ENCODE assay signal across 22 cellular contexts in genomic region chr9:137434498-137435380, GRCh38. TPM values are rescaled to one million over a fixed set of nuclear protein-coding genes. Genes with fewer than 3 reads are reported as not detected.
DNase-seq lines count a peak whose midpoint lies in the region; ATAC-seq and TF ChIP-seq lines count a peak whose summit lies in the region.
"Had no signal": no experiment of that assay in that cellular context is flagged by ENCODE, and none has a peak within 500 bp of the region (broad histone marks: within the 10 kb centered on the region; RNA-seq: fewer than 3 reads in every experiment).

No MANE protein-coding gene starts in this region.

- peaks cover 2% of the 10 kb centered on the region for H3K27me3 Mint-ChIP-seq in endodermal cell (ENCODE audit: insufficient read depth)
- no peaks in the 10 kb centered on the region for H3K27me3 Mint-ChIP-seq in endothelial cell (ENCODE audit: unreplicated experiment)
- H3K27me3 Mint-ChIP-seq: activated CD4-positive, alpha-beta memory T cell treated with anti-CD3 and anti-CD28 coated beads, Interleukin-2, amount 10 ng/mL, durations not matched to agents 7 days and 5 days; activated naive CD8-positive, alpha-beta T cell treated with anti-CD3 and anti-CD28 coated beads, Interleukin-2, amount 50 U/mL, for 24 hours; type B pancreatic cell had no signal

- H3K9me3 ChIP-seq in right cardiac atrium (ENCODE audit: control insufficient read depth, low read length) = no peaks in the 10 kb centered on the region
- H3K9me3 ChIP-seq in psoas muscle = no peaks in the 10 kb centered on the region
- no peaks in the 10 kb centered on the region for H3K9me3 ChIP-seq in endodermal cell (ENCODE audit: control insufficient read depth, low read length)

- H3K4me1 ChIP-seq in right cardiac atrium (ENCODE audit: control insufficient read depth, insufficient read depth, low read length) (no peaks in the 10 kb centered on the region), psoas muscle (peaks cover 5% of the 10 kb centered on the region), endodermal cell (ENCODE audit: control insufficient read depth, insufficient read depth, low read length) (no peaks in the 10 kb centered on the region)

- 86% methylated on average over 43 of the region's 43 CpGs for WGBS in right cardiac atrium
- 81 to 90% (median 81%) methylated on average over 38 to 43 of the region's 43 CpGs for WGBS in psoas muscle, 3 donors
- WGBS in endodermal cell (ENCODE audit: insufficient coverage in 1 of 2, insufficient read length in 1 of 2), 2 experiments = 91 to 97% methylated on average over 30 to 43 of the region's 43 CpGs

- TF ChIP-seq CTCF in psoas muscle (IDR thresholded peaks at IDR 0.05) (no peak), endodermal cell (conservative IDR thresholded peaks at IDR 0.05) (no peak), endothelial cell (IDR thresholded peaks at IDR 0.05; ENCODE audit: unreplicated experiment) (no peak)

- H3K9me3 Mint-ChIP-seq in endodermal cell (no peaks in the 10 kb centered on the region), endothelial cell (ENCODE audit: unreplicated experiment) (no peaks in the 10 kb centered on the region)
- H3K9me3 Mint-ChIP-seq: activated CD4-positive, alpha-beta memory T cell treated with anti-CD3 and anti-CD28 coated beads, Interleukin-2, amount 10 ng/mL, durations not matched to agents 7 days and 5 days; activated naive CD8-positive, alpha-beta T cell treated with anti-CD3 and anti-CD28 coated beads, Interleukin-2, amount 50 U/mL, for 24 hours; activated T-helper 1 cell treated with anti-CD3 and anti-CD28 coated beads, Interleukin-12 subunit alpha, Interleukin-12 subunit beta, Interleukin-2, Interleukin-4 antibody, amounts not matched to agents 30 ng/mL and 10 ng/mL and 1 ng/mL, durations not matched to agents 14 hours and 24 hours and 36 hours; GM23338; nephron; T-helper 1 cell treated with Interleukin-12 subunit alpha and Interleukin-12 subunit beta and Interleukin-4 antibody, amounts not matched to agents 30 μg/mL and 1 μg/mL, for 36 hours; type B pancreatic cell had no signal

- H3K27ac ChIP-seq in right cardiac atrium (ENCODE audit: low read length) = no peak overlapping the region
- H3K27ac ChIP-seq in psoas muscle = no peak overlapping the region
- no peak overlapping the region for H3K27ac ChIP-seq in endodermal cell (ENCODE audit: low read depth, low read length)
- H3K27ac ChIP-seq: dorsolateral prefrontal cortex, VCaP had no signal

- H3K9ac ChIP-seq in endodermal cell (ENCODE audit: extremely low read depth, low read length, poor library complexity, severe bottlenecking) = no peak overlapping the region

- H3K4me1 Mint-ChIP-seq in endodermal cell = no peaks in the 10 kb centered on the region
- no peaks in the 10 kb centered on the region for H3K4me1 Mint-ChIP-seq in endothelial cell (ENCODE audit: unreplicated experiment)
- H3K4me1 Mint-ChIP-seq: activated CD4-positive, alpha-beta memory T cell treated with anti-CD3 and anti-CD28 coated beads, Interleukin-2, amount 10 ng/mL, durations not matched to agents 7 days and 5 days; activated naive CD8-positive, alpha-beta T cell treated with anti-CD3 and anti-CD28 coated beads, Interleukin-2, amount 50 U/mL, for 24 hours; GM23338; nephron had no signal

- H3K36me3 Mint-ChIP-seq in endodermal cell (ENCODE audit: low read depth) (no peaks in the 10 kb centered on the region), endothelial cell (ENCODE audit: low read depth, unreplicated experiment) (no peaks in the 10 kb centered on the region)
- H3K36me3 Mint-ChIP-seq: type B pancreatic cell had no signal

- ATAC-seq in right cardiac atrium = no peak
- ATAC-seq in psoas muscle = no peak
- ATAC-seq: activated naive CD8-positive, alpha-beta T cell treated with anti-CD3 and anti-CD28 coated beads, Interleukin-2, amount 50 U/mL, for 24 hours; GM23338; stimulated activated naive CD8-positive, alpha-beta T cell treated with anti-CD3 and anti-CD28 coated beads, Interleukin-15, Interleukin-2, amounts not matched to agents 100 U/mL and 50 U/mL, for 24 hours had no signal

- H3K27ac Mint-ChIP-seq in endodermal cell = no peak overlapping the region
- no peak overlapping the region for H3K27ac Mint-ChIP-seq in endothelial cell (ENCODE audit: unreplicated experiment)
- H3K27ac Mint-ChIP-seq: activated CD4-positive, alpha-beta memory T cell treated with anti-CD3 and anti-CD28 coated beads, Interleukin-2, amount 10 ng/mL, durations not matched to agents 7 days and 5 days; activated naive CD8-positive, alpha-beta T cell treated with anti-CD3 and anti-CD28 coated beads, Interleukin-2, amount 50 U/mL, for 24 hours; activated T-helper 1 cell treated with anti-CD3 and anti-CD28 coated beads, Interleukin-12 subunit alpha, Interleukin-12 subunit beta, Interleukin-2, Interleukin-4 antibody, amounts not matched to agents 30 ng/mL and 10 ng/mL and 1 ng/mL, durations not matched to agents 14 hours and 24 hours and 36 hours; GM23338; nephron; T-helper 1 cell treated with Interleukin-12 subunit alpha and Interleukin-12 subunit beta and Interleukin-4 antibody, amounts not matched to agents 30 μg/mL and 1 μg/mL, for 36 hours; type B pancreatic cell had no signal

- H3K36me3 ChIP-seq in psoas muscle (ENCODE audit: insufficient read depth in 1 of 2, low read depth in 1 of 2) (no peaks in the 10 kb centered on the region), endodermal cell (ENCODE audit: control insufficient read depth, insufficient read depth, low read length) (no peaks in the 10 kb centered on the region)

- H3K27me3 ChIP-seq in right cardiac atrium (ENCODE audit: control insufficient read depth, insufficient read depth) (no peaks in the 10 kb centered on the region), psoas muscle (ENCODE audit: insufficient read depth in 3 of 3, low read length in 2 of 3) (peaks cover 0 to 23% (median 0%) of the 10 kb centered on the region in 3 donors), endodermal cell (ENCODE audit: control insufficient read depth, insufficient read depth, low read length, poor library complexity, severe bottlenecking) (no peaks in the 10 kb centered on the region)

- H3K4me3 Mint-ChIP-seq in endodermal cell (no peak overlapping the region), endothelial cell (ENCODE audit: unreplicated experiment) (no peak overlapping the region)
- H3K4me3 Mint-ChIP-seq: activated CD4-positive, alpha-beta memory T cell treated with anti-CD3 and anti-CD28 coated beads, Interleukin-2, amount 10 ng/mL, durations not matched to agents 7 days and 5 days; activated naive CD8-positive, alpha-beta T cell treated with anti-CD3 and anti-CD28 coated beads, Interleukin-2, amount 50 U/mL, for 24 hours; activated T-helper 1 cell treated with anti-CD3 and anti-CD28 coated beads, Interleukin-12 subunit alpha, Interleukin-12 subunit beta, Interleukin-2, Interleukin-4 antibody, amounts not matched to agents 30 ng/mL and 10 ng/mL and 1 ng/mL, durations not matched to agents 14 hours and 24 hours and 36 hours; GM23338; nephron; T-helper 1 cell treated with Interleukin-12 subunit alpha and Interleukin-12 subunit beta and Interleukin-4 antibody, amounts not matched to agents 30 μg/mL and 1 μg/mL, for 36 hours; type B pancreatic cell had no signal

- no peak for TF ChIP-seq RAD21 in Ishikawa (IDR thresholded peaks at IDR 0.05; ENCODE audit: low read depth)

- TF ChIP-seq EP300 in Ishikawa (IDR thresholded peaks at IDR 0.05; ENCODE audit: borderline replicate concordance) = no peak

- DNase-seq in right cardiac atrium = peak; percentile 19 to 61 (median 45)
- peak; percentile 17 to 51 for DNase-seq in psoas muscle
- no peak for DNase-seq in NCI-H510A (lab: John Stamatoyannopoulos, UW)
- DNase-seq in endodermal cell = no peak
- no peak for DNase-seq in endothelial cell (ENCODE audit: low spot score)
- DNase-seq: activated CD4-positive, alpha-beta memory T cell treated with anti-CD3 and anti-CD28 coated beads, Interleukin-2, amount 10 ng/mL, durations not matched to agents 7 days and 5 days; activated naive CD8-positive, alpha-beta T cell treated with anti-CD3 and anti-CD28 coated beads, Interleukin-2, amount 50 U/mL, for 24 hours; C1 segment of cervical spinal cord; DMS53; dorsolateral prefrontal cortex; NCI-H2029 treated with DMSO at 0.1 percent for 48 hours; NCI-H446 treated with DMSO at 0.1 percent for 48 hours; SHP77; stimulated activated naive CD8-positive, alpha-beta T cell treated with anti-CD3 and anti-CD28 coated beads, Interleukin-15, Interleukin-2, amounts not matched to agents 100 U/mL and 50 U/mL, for 24 hours had no signal

- intact Hi-C loops in right cardiac atrium (cut with DNase I) = no loop called here
- intact Hi-C loops in psoas muscle (cut with DNase I) = no loop called here

- H3K4me3 ChIP-seq in right cardiac atrium (ENCODE audit: low read length) (no peak overlapping the region), psoas muscle (no peak overlapping the region), endodermal cell (ENCODE audit: low read length) (no peak overlapping the region)
- H3K4me3 ChIP-seq: dorsolateral prefrontal cortex, GM23338 had no signal

RNA-seq across cellular contexts. Expression of gene ENTPD8, which starts 6.4 kb away (rescaled TPM):
- total RNA-seq in right cardiac atrium (not detected), psoas muscle (not detected), endodermal cell (under 1 TPM; 0.33 to 0.75 TPM), endothelial cell (ENCODE audit: unreplicated experiment) (0.21 TPM)
- polyA plus RNA-seq in right cardiac atrium (not detected), psoas muscle (under 1 TPM in 1 of 3 donors, not detected in 2; 0.01 TPM)
- 0.25 TPM for polyA plus RNA-seq in endodermal cell (2013, experiment 1 of 2)
- polyA plus RNA-seq in endodermal cell (2013, experiment 2 of 2) = 0.17 TPM
- total RNA-seq: activated CD4-positive, alpha-beta memory T cell treated with anti-CD3 and anti-CD28 coated beads, Interleukin-2, amount 10 ng/mL, durations not matched to agents 7 days and 5 days; activated T-helper 1 cell treated with anti-CD3 and anti-CD28 coated beads, Interleukin-12 subunit alpha, Interleukin-12 subunit beta, Interleukin-2, Interleukin-4 antibody, amounts not matched to agents 30 ng/mL and 10 ng/mL and 1 ng/mL, durations not matched to agents 14 hours and 24 hours and 36 hours; esophagus mucosa had no signal

RNA-seq across cellular contexts. Expression of gene NOXA1, which starts 11.5 kb away (rescaled TPM):
- total RNA-seq in right cardiac atrium (1 to 10 TPM; 3.1 to 7.5 (median 4.5) TPM), psoas muscle (1 to 10 TPM in 3 of 4 donors, under 1 TPM in 1; 0.62 to 5.1 (median 2.5) TPM), endodermal cell (1 to 10 TPM; 5.0 to 5.9 TPM), endothelial cell (ENCODE audit: unreplicated experiment) (0.36 TPM)
- polyA plus RNA-seq in right cardiac atrium (4.3 TPM), psoas muscle (1 to 10 TPM in 1 of 3 donors, under 1 TPM in 2; 0.43 to 1.0 (median 0.83) TPM)
- polyA plus RNA-seq in endodermal cell (2013, experiment 1 of 2) = 1.9 TPM
- 1.2 TPM for polyA plus RNA-seq in endodermal cell (2013, experiment 2 of 2)

RNA-seq across cellular contexts. Expression of gene EXD3, which starts 11.8 kb away (rescaled TPM):
- total RNA-seq in right cardiac atrium = 10 to 100 TPM in 2 of 4 donors, 1 to 10 TPM in 2; 7.9 to 13.4 (median 11.1) TPM
- 14.6 TPM for polyA plus RNA-seq in right cardiac atrium
- total RNA-seq in psoas muscle = 10 to 100 TPM in 2 of 4 donors, 1 to 10 TPM in 2; 6.7 to 11.2 (median 9.7) TPM
- 1 to 10 TPM; 5.7 to 9.9 (median 7.2) TPM for polyA plus RNA-seq in psoas muscle
- total RNA-seq in endodermal cell = 10 to 100 TPM; 15.5 to 31.0 TPM
- polyA plus RNA-seq in endodermal cell (2013, experiment 1 of 2) = 25.5 TPM
- polyA plus RNA-seq in endodermal cell (2013, experiment 2 of 2) = 25.1 TPM
- 19.9 TPM for total RNA-seq in endothelial cell (ENCODE audit: unreplicated experiment)

RNA-seq across cellular contexts. Expression of gene NSMF, which starts 24.4 kb away (rescaled TPM):
- total RNA-seq in right cardiac atrium = 10 to 100 TPM; 12.4 to 21.5 (median 18.6) TPM
- polyA plus RNA-seq in right cardiac atrium = 25.5 TPM
- 10 to 100 TPM in 1 of 4 donors, 1 to 10 TPM in 3; 4.8 to 11.2 (median 6.4) TPM for total RNA-seq in psoas muscle
- polyA plus RNA-seq in psoas muscle = 10 to 100 TPM in 1 of 3 donors, 1 to 10 TPM in 2; 4.9 to 11.0 (median 5.7) TPM
- total RNA-seq in endodermal cell = 10 to 100 TPM; 58.9 to 66.0 TPM
- polyA plus RNA-seq in endodermal cell (2013, experiment 1 of 2) = 83.1 TPM
- polyA plus RNA-seq in endodermal cell (2013, experiment 2 of 2) = 72.7 TPM
- total RNA-seq in endothelial cell (ENCODE audit: unreplicated experiment) = 43.0 TPM

Comparison
In these comparisons a context has a peak if more than half of its experiments do, and no peak if none do; other contexts are left out.
1. DNase-seq: peak in right cardiac atrium (3 of 3) and psoas muscle (2 of 2); none in NCI-H510A (single experiment), endodermal cell (single experiment) and endothelial cell (single experiment).